11 cellular contexts compared by ENCODE assay signal in genomic region chr2:128172191-128172590, GRCh38.
DNase-seq lines count a peak whose midpoint lies in the region; ATAC-seq, FAIRE-seq and TF ChIP-seq lines count a peak whose summit lies in the region.
"Had no signal": no experiment of that assay in that cellular context is flagged by ENCODE, and none has a peak within 500 bp of the region (broad histone marks: within the 10 kb centered on the region; RNA-seq: fewer than 3 reads in every experiment).

No MANE protein-coding gene starts in this region.

- BruUV-seq in Caco-2 (replicated peaks; lab: Mats Ljungman, UMichigan), result no TSS peak

- 91% methylated on average over 5 of the region's 5 CpGs for WGBS in right lobe of liver (ENCODE audit: insufficient coverage, low coverage, low lambda C conversion rate, missing lambda C conversion rate)

- no peaks in the 10 kb centered on the region for H3K9me3 ChIP-seq in Caco-2
- H3K9me3 ChIP-seq in right lobe of liver, result no peaks in the 10 kb centered on the region

- H3K27me3 ChIP-seq in Caco-2 (replicated peaks; ENCODE audit: control insufficient read depth, insufficient read depth, low read length), result no peaks in the 10 kb centered on the region
- no peaks in the 10 kb centered on the region for H3K27me3 ChIP-seq in right lobe of liver

- no peak overlapping the region for H3K27ac ChIP-seq in right lobe of liver

- H3K4me1 ChIP-seq in Caco-2 (peaks cover 16% of the 10 kb centered on the region), right lobe of liver (no peaks in the 10 kb centered on the region)

- H3K27ac Mint-ChIP-seq in Caco-2 (ENCODE audit: unreplicated experiment), result no peak overlapping the region
- no peak overlapping the region for H3K27ac Mint-ChIP-seq in activated CD4-positive, alpha-beta T cell treated with anti-CD3 and anti-CD28 coated beads, Interleukin-2, amount 10 ng/mL, durations not matched to agents 24 days and 14 days

- H3K36me3 Mint-ChIP-seq in Caco-2 (ENCODE audit: insufficient read depth, unreplicated experiment), result peaks cover 74% of the 10 kb centered on the region
- H3K36me3 Mint-ChIP-seq in activated CD4-positive, alpha-beta T cell treated with anti-CD3 and anti-CD28 coated beads, Interleukin-2, amount 10 ng/mL, durations not matched to agents 24 days and 14 days (ENCODE audit: low read depth), result peaks cover 74% of the 10 kb centered on the region

- H3K27me3 Mint-ChIP-seq in Caco-2 (ENCODE audit: insufficient read depth, unreplicated experiment), result no peaks in the 10 kb centered on the region
- no peaks in the 10 kb centered on the region for H3K27me3 Mint-ChIP-seq in activated CD4-positive, alpha-beta T cell treated with anti-CD3 and anti-CD28 coated beads, Interleukin-2, amount 10 ng/mL, durations not matched to agents 24 days and 14 days

- H3K4me1 Mint-ChIP-seq in Caco-2 (ENCODE audit: low read depth, unreplicated experiment), result peaks cover 14% of the 10 kb centered on the region
- peaks cover 14% of the 10 kb centered on the region for H3K4me1 Mint-ChIP-seq in activated CD4-positive, alpha-beta T cell treated with anti-CD3 and anti-CD28 coated beads, Interleukin-2, amount 10 ng/mL, durations not matched to agents 24 days and 14 days

- no peak for TF ChIP-seq POLR2A in right lobe of liver (IDR thresholded peaks at IDR 0.05)

- H3K9me3 Mint-ChIP-seq in Caco-2 (ENCODE audit: unreplicated experiment), result no peaks in the 10 kb centered on the region
- no peaks in the 10 kb centered on the region for H3K9me3 Mint-ChIP-seq in activated CD4-positive, alpha-beta T cell treated with anti-CD3 and anti-CD28 coated beads, Interleukin-2, amount 10 ng/mL, durations not matched to agents 24 days and 14 days

- peak; percentile 24 to 47 for TF ChIP-seq CTCF in Caco-2 (IDR thresholded peaks at IDR 0.05; ENCODE audit: insufficient read depth in 1 of 2, low read depth in 1 of 2, low read length in 1 of 2, severe bottlenecking in 1 of 2, unreplicated experiment in 1 of 2)
- peak; percentile 17 to 36 (median 26) for TF ChIP-seq CTCF in right lobe of liver (IDR thresholded peaks at IDR 0.05)

- peaks cover 3% of the 10 kb centered on the region for H3K36me3 ChIP-seq in Caco-2 (ENCODE audit: control insufficient read depth, insufficient read depth, low read length)
- peaks cover 0 to 75% (median 29%) of the 10 kb centered on the region in 4 donors for H3K36me3 ChIP-seq in right lobe of liver

- CTCF ChIA-PET in Caco-2 (lab: Charles Lee), result no interaction called here

- no peak overlapping the region for H3K4me3 ChIP-seq in Caco-2 (ENCODE audit: low read depth, low read length)
- no peak overlapping the region for H3K4me3 ChIP-seq in right lobe of liver

- POLR2A ChIA-PET in Caco-2 (lab: Charles Lee), result no interaction called here

- intact Hi-C loops in Caco-2 (cut with micrococcal nuclease; ENCODE audit: unreplicated experiment) (loop anchor here (1.0 to 5.0 kb wide), 2 partner anchors 61 to 135 kb away; no protein-coding TSS in a partner anchor), right lobe of liver (cut with DNase I) (no loop called here)
- intact Hi-C loops in activated CD4-positive, alpha-beta T cell treated with anti-CD3 and anti-CD28 coated beads, Interleukin-2, amount 10 ng/mL, durations not matched to agents 24 days and 14 days (cut with micrococcal nuclease), result no loop called here

- FAIRE-seq in HTR-8/SVneo (lab: Jason Lieb, UNC), result no peak

- peak in 1 of 2 experiments; percentile 20 for DNase-seq in Caco-2
- DNase-seq in HTR-8/SVneo (ENCODE audit: insufficient read length, low spot score), result peak; percentile 10
- peak; percentile 36 for DNase-seq in cerebellar cortex (ENCODE audit: low spot score)
- no peak for DNase-seq in right lobe of liver
- DNase-seq in activated CD4-positive, alpha-beta T cell treated with anti-CD3 and anti-CD28 coated beads, Interleukin-2, amount 10 ng/mL, durations not matched to agents 24 days and 14 days, result no peak
- no peak for DNase-seq in OCI-M1 (lab: John Stamatoyannopoulos, UW)
- DNase-seq: activated T-cell treated with anti-CD3 and anti-CD28 coated beads, Interleukin-2, amount 50 U/mL, for 1 hour; kidney glomerular epithelial cell; SW 1271 had no signal

- peak; percentile 28 to 47 (median 35) for ATAC-seq in right lobe of liver
- no peak for ATAC-seq in GM21390 (IDR thresholded peaks at IDR 0.05; ENCODE audit: unreplicated experiment)
- no peak for ATAC-seq in HG02798 (IDR thresholded peaks at IDR 0.05; ENCODE audit: poor library complexity, unreplicated experiment)

- no peak overlapping the region for H3K4me3 Mint-ChIP-seq in Caco-2 (ENCODE audit: unreplicated experiment)
- H3K4me3 Mint-ChIP-seq in activated CD4-positive, alpha-beta T cell treated with anti-CD3 and anti-CD28 coated beads, Interleukin-2, amount 10 ng/mL, durations not matched to agents 24 days and 14 days, result no peak overlapping the region

Comparison
In these comparisons a context has a peak if more than half of its experiments do, and no peak if none do; other contexts are left out.
1. DNase-seq: peak in HTR-8/SVneo (single experiment) and cerebellar cortex (single experiment); none in right lobe of liver (0 of 3), activated CD4-positive, alpha-beta T cell treated with anti-CD3 and anti-CD28 coated beads, Interleukin-2, amount 10 ng/mL, durations not matched to agents 24 days and 14 days (single experiment) and OCI-M1 (single experiment).
2. ATAC-seq: peak in right lobe of liver (4 of 4); none in GM21390 (single experiment) and HG02798 (single experiment).